8 cellular contexts compared by ENCODE assay signal in genomic region chr15:90885432-90886290, GRCh38. TPM values are rescaled to one million over a fixed set of nuclear protein-coding genes. Genes with fewer than 3 reads are reported as not detected.
DNase-seq lines count a peak whose midpoint lies in the region; ATAC-seq and TF ChIP-seq lines count a peak whose summit lies in the region.

No MANE protein-coding gene starts in this region.

- peaks cover 3% of the 10 kb centered on the region for H3K27me3 Mint-ChIP-seq in activated naive CD4-positive, alpha-beta T cell treated with anti-CD3 and anti-CD28 coated beads for 36 hours (ENCODE audit: low read depth)

- peak; percentile 96 for TF ChIP-seq RAD21 in SK-N-SH (IDR thresholded peaks at IDR 0.05; ENCODE audit: low read length)

- H3K27ac ChIP-seq in SK-N-SH (ENCODE audit: low read depth in 2 of 2, low read length in 1 of 2), result no peak overlapping the region
- peak overlapping the region; percentile 76 for H3K27ac ChIP-seq in parathyroid adenoma
- peak overlapping the region; percentile 96 for H3K27ac ChIP-seq in upper lobe of right lung

- DNase-seq in NCI-H187 (lab: John Stamatoyannopoulos, UW), result peak; percentile 20 to 54
- DNase-seq in NCI-H187 treated with DMSO at 0.1 percent for 48 hours (lab: John Stamatoyannopoulos, UW), result no peak
- peak; percentile 47 for DNase-seq in HK-2 (ENCODE audit: unreplicated experiment)
- DNase-seq in SK-N-SH, result peak; percentile 91
- DNase-seq in activated naive CD4-positive, alpha-beta T cell treated with anti-CD3 and anti-CD28 coated beads for 36 hours, result peak; percentile 88
- DNase-seq in globus pallidus (ENCODE audit: low spot score), result peak; percentile 64
- peak; percentile 91 for DNase-seq in upper lobe of right lung

- ATAC-seq in upper lobe of right lung, result peak; percentile 78

- peak overlapping the region; percentile 30 for H3K4me3 Mint-ChIP-seq in activated naive CD4-positive, alpha-beta T cell treated with anti-CD3 and anti-CD28 coated beads for 36 hours

- H3K4me1 ChIP-seq in SK-N-SH (ENCODE audit: control insufficient read depth in 1 of 2, insufficient read depth in 2 of 2, low read depth in 1 of 2, low read length in 1 of 2) (peaks cover 0 to 14% of the 10 kb centered on the region in 2 experiments; a peak in 1 of 4 replicates), parathyroid adenoma (no peaks in the 10 kb centered on the region), upper lobe of right lung (peaks cover 30% of the 10 kb centered on the region)

- CTCF ChIA-PET in SK-N-SH (lab: Yijun Ruan, JAX), result interaction anchor here (0.6 to 5.6 kb wide), 89 partner anchors 10 to 969 kb away, joined by 3 to 55 read pairs (median 3); partner anchors contain the start of genes BLM, FURIN, HDDC3 and MAN2A2
- CTCF ChIA-PET in activated naive CD4-positive, alpha-beta T cell treated with anti-CD3 and anti-CD28 coated beads for 36 hours (lab: Charles Lee), result interaction anchor here (0.6 to 3.3 kb wide), 46 partner anchors 9 to 566 kb away, joined by 3 to 69 read pairs (median 4); partner anchors contain the start of genes BLM, FURIN, HDDC3 and MAN2A2

- H3K4me3 ChIP-seq in SK-N-SH (ENCODE audit: low read depth in 2 of 2, low read length in 1 of 2) (peak overlapping the region in 1 of 2 experiments; percentile 47; a peak in 1 of 4 replicates), parathyroid adenoma (ENCODE audit: low read depth, low read length) (no peak overlapping the region), upper lobe of right lung (peak overlapping the region; percentile 76)

- no peak for TF ChIP-seq EP300 in SK-N-SH (IDR thresholded peaks at IDR 0.05; ENCODE audit: borderline replicate concordance in 1 of 2, low read depth in 1 of 2, low read length in 1 of 2)

- H2AFZ ChIP-seq in SK-N-SH (ENCODE audit: low read depth) (0 out of 2 replicates have a peak overlapping the region, but pooled peaks have one; percentile 14), parathyroid adenoma (no peak overlapping the region)

- TF ChIP-seq CTCF in SK-N-SH (IDR thresholded peaks at IDR 0.05), result peak; percentile 99
- TF ChIP-seq CTCF in parathyroid adenoma (IDR thresholded peaks at IDR 0.05), result peak; percentile 91
- peak; percentile 99 for TF ChIP-seq CTCF in upper lobe of right lung (IDR thresholded peaks at IDR 0.05)

- H3K27me3 ChIP-seq in SK-N-SH (ENCODE audit: insufficient read depth), result no peaks in the 10 kb centered on the region
- H3K27me3 ChIP-seq in parathyroid adenoma (ENCODE audit: control insufficient read depth, insufficient read depth, low read length), result no peaks in the 10 kb centered on the region
- H3K27me3 ChIP-seq in upper lobe of right lung, result no peaks in the 10 kb centered on the region

- H3K9me3 ChIP-seq in SK-N-SH (no peaks in the 10 kb centered on the region), parathyroid adenoma (ENCODE audit: control insufficient read depth, low read length) (no peaks in the 10 kb centered on the region), upper lobe of right lung (no peaks in the 10 kb centered on the region)

- no peak overlapping the region for H3K4me2 ChIP-seq in SK-N-SH
- H3K4me2 ChIP-seq in parathyroid adenoma (ENCODE audit: low read length), result no peak overlapping the region

- peaks cover 9% of the 10 kb centered on the region for H3K36me3 Mint-ChIP-seq in activated naive CD4-positive, alpha-beta T cell treated with anti-CD3 and anti-CD28 coated beads for 36 hours (ENCODE audit: low read depth)

- peaks cover 26% of the 10 kb centered on the region for H3K4me1 Mint-ChIP-seq in activated naive CD4-positive, alpha-beta T cell treated with anti-CD3 and anti-CD28 coated beads for 36 hours (ENCODE audit: low read depth)

- H3K27ac Mint-ChIP-seq in activated naive CD4-positive, alpha-beta T cell treated with anti-CD3 and anti-CD28 coated beads for 36 hours, result peak overlapping the region; percentile 62

- intact Hi-C loops in activated naive CD4-positive, alpha-beta T cell treated with anti-CD3 and anti-CD28 coated beads for 36 hours (cut with micrococcal nuclease), result loop anchor here (1.0 to 5.0 kb wide), 3 partner anchors 193 to 565 kb away; no protein-coding TSS in a partner anchor
- intact Hi-C loops in upper lobe of right lung (cut with DNase I), result loop anchor here (5.0 kb wide), 1 partner anchor 238 kb away; no protein-coding TSS in a partner anchor

- H3K36me3 ChIP-seq in SK-N-SH (replicated peaks in 1 of 2; ENCODE audit: control insufficient read depth in 1 of 2, insufficient read depth in 2 of 2, low read length in 1 of 2) (peaks cover under 1 to 18% of the 10 kb centered on the region in 2 experiments), parathyroid adenoma (ENCODE audit: control insufficient read depth, insufficient read depth, low read length) (no peaks in the 10 kb centered on the region), upper lobe of right lung (peaks cover 59% of the 10 kb centered on the region)

- H3K9me3 Mint-ChIP-seq in activated naive CD4-positive, alpha-beta T cell treated with anti-CD3 and anti-CD28 coated beads for 36 hours, result no peaks in the 10 kb centered on the region

- no peaks in the 10 kb centered on the region for H3K9me2 ChIP-seq in SK-N-SH

- H3K9ac ChIP-seq in SK-N-SH (no peak overlapping the region), parathyroid adenoma (no peak overlapping the region)

- peaks cover 9% of the 10 kb centered on the region for H3F3A ChIP-seq in SK-N-SH (replicated peaks; ENCODE audit: insufficient read depth)

- POLR2A ChIA-PET in SK-N-SH (lab: Yijun Ruan, JAX), result no interaction called here

- WGBS in SK-N-SH (ENCODE audit: low lambda C conversion rate), result 71% methylated on average over 13 of the region's 23 CpGs

- H3K79me2 ChIP-seq in SK-N-SH (ENCODE audit: insufficient read depth) (no peaks in the 10 kb centered on the region), parathyroid adenoma (no peaks in the 10 kb centered on the region)

- H4K20me1 ChIP-seq in SK-N-SH (ENCODE audit: insufficient read depth), result no peaks in the 10 kb centered on the region

TF ChIP-seq in SK-N-SH, 30 proteins besides CTCF, POLR2A, EP300 and RAD21:
- TF ChIP-seq TAF1 (IDR thresholded peaks at IDR 0.05; ENCODE audit: borderline replicate concordance, low read depth, low read length) (no peak), MEF2A (IDR thresholded peaks at IDR 0.05; ENCODE audit: borderline replicate concordance, low read depth) (no peak), SMC3 (IDR thresholded peaks at IDR 0.05; ENCODE audit: low read depth, low read length) (peak; percentile 92)

RNA-seq across cellular contexts. Expression of gene FES, which starts 1.4 kb away (rescaled TPM):
- 0.03 and 0.13 TPM in 2 replicates for polyA plus RNA-seq in SK-N-SH (2012; rRNA removed)
- polyA plus RNA-seq in SK-N-SH (2012; cell fraction: cytosol; rRNA removed), result 0.03 and 0.04 TPM in 2 replicates
- polyA plus RNA-seq in SK-N-SH (2012; cell fraction: nucleus; rRNA removed), result 0.23 and 0.48 TPM in 2 replicates
- total RNA-seq in activated naive CD4-positive, alpha-beta T cell treated with anti-CD3 and anti-CD28 coated beads for 36 hours, result 10 to 100 TPM; 22.6 to 24.2 TPM
- total RNA-seq in upper lobe of right lung, result 48.0 TPM

RNA-seq across cellular contexts. Expression of gene FURIN, which starts 17.3 kb away (rescaled TPM):
- 33.5 and 40.8 TPM in 2 replicates for polyA plus RNA-seq in SK-N-SH (2012; rRNA removed)
- 15.4 and 29.8 TPM in 2 replicates for polyA plus RNA-seq in SK-N-SH (2012; cell fraction: cytosol; rRNA removed)
- 25.5 and 28.9 TPM in 2 replicates for polyA plus RNA-seq in SK-N-SH (2012; cell fraction: nucleus; rRNA removed)
- total RNA-seq in activated naive CD4-positive, alpha-beta T cell treated with anti-CD3 and anti-CD28 coated beads for 36 hours, result 100 to 1,000 TPM; 443 to 448 TPM
- 104 TPM for total RNA-seq in upper lobe of right lung

RNA-seq across cellular contexts. Expression of gene MAN2A2, which starts 17.4 kb away (rescaled TPM):
- polyA plus RNA-seq in SK-N-SH (2012; rRNA removed), result 25.6 and 35.0 TPM in 2 replicates
- 10.6 and 15.5 TPM in 2 replicates for polyA plus RNA-seq in SK-N-SH (2012; cell fraction: cytosol; rRNA removed)
- 159 and 164 TPM in 2 replicates for polyA plus RNA-seq in SK-N-SH (2012; cell fraction: nucleus; rRNA removed)
- total RNA-seq in activated naive CD4-positive, alpha-beta T cell treated with anti-CD3 and anti-CD28 coated beads for 36 hours, result 100 to 1,000 TPM; 139 to 141 TPM
- total RNA-seq in upper lobe of right lung, result 94.0 TPM

RNA-seq across cellular contexts. Expression of gene HDDC3, which starts 46.7 kb away (rescaled TPM):
- 24.2 and 25.8 TPM in 2 replicates for polyA plus RNA-seq in SK-N-SH (2012; rRNA removed)
- 16.3 and 19.5 TPM in 2 replicates for polyA plus RNA-seq in SK-N-SH (2012; cell fraction: cytosol; rRNA removed)
- 21.2 and 21.5 TPM in 2 replicates for polyA plus RNA-seq in SK-N-SH (2012; cell fraction: nucleus; rRNA removed)
- total RNA-seq in activated naive CD4-positive, alpha-beta T cell treated with anti-CD3 and anti-CD28 coated beads for 36 hours, result 10 to 100 TPM; 49.8 to 51.3 TPM
- total RNA-seq in upper lobe of right lung, result 12.4 TPM

RNA-seq across cellular contexts. Expression of gene UNC45A, which starts 49.4 kb away (rescaled TPM):
- 85.1 and 89.4 TPM in 2 replicates for polyA plus RNA-seq in SK-N-SH (2012; rRNA removed)
- 33.2 and 50.5 TPM in 2 replicates for polyA plus RNA-seq in SK-N-SH (2012; cell fraction: cytosol; rRNA removed)
- 142 and 150 TPM in 2 replicates for polyA plus RNA-seq in SK-N-SH (2012; cell fraction: nucleus; rRNA removed)
- total RNA-seq in activated naive CD4-positive, alpha-beta T cell treated with anti-CD3 and anti-CD28 coated beads for 36 hours, result 10 to 100 TPM; 69.9 to 70.8 TPM
- 60.9 TPM for total RNA-seq in upper lobe of right lung

Comparison
In these comparisons a context has a peak if more than half of its experiments do, and no peak if none do; other contexts are left out.
1. H3K27ac ChIP-seq: peak in parathyroid adenoma (single experiment) and upper lobe of right lung (single experiment); none in SK-N-SH (0 of 2).
2. Peak in every context shown above with its lines, with median percentiles within 50 percentile points of each other: CTCF ChIP-seq.